3 cellular contexts compared by ENCODE assay signal in the genomic region with DNA sequence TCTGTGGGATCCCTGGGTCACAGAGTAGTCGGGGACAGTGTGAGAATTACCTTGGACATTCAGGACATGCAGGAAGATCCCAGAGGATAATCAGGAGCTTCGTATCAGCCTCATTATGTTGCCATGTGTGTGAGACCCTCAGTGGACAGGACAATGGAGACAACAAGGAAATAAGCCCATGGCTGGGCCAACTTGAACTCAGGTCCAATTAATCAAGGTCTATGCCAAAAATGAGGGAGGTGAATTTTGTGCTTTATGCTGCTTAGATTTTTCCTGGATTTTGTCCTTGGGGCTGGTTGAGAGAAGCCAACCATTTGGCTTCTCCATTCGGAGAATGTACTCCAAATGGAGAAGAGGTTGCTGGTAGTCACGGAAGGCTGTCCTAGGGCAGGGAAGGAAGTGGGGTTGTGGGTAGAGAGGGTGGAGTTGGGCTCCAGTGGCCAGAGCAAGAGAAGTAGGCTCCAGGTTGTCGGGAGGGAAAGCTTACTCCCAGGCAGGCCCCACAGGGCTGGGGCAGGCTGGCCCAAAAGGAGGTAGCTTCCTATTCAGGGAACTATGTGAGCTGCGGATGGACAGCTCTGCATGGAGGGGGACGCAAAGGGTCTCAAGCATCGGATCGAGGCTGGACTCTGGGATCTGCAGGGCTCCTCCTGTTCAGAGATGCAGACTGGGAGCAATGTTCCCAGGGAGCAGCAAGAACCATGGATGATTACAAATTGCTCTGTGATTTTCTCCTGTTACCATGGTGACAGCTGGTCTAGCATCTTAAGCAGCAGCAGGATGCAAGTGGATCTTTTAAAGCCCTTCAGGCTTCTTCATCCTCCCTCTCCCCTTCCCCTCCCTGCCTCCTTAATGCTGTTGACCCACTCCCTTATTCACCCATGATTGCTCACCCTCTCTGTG.
TF ChIP-seq lines count a peak whose summit lies in the region.

No MANE protein-coding gene starts in this region.

TF ChIP-seq in SK-N-SH treated with all-trans-retinoic acid at 6 μM for 48 hours, 23 proteins besides CTCF, POLR2A, EP300 and RAD21:
- TF ChIP-seq ZNF70 (CRISPR knock-in tag; IDR thresholded peaks at IDR 0.05) (peak; percentile 98), ZNF565 (CRISPR knock-in tag; conservative IDR thresholded peaks at IDR 0.05; ENCODE audit: low read depth) (no peak), BACH2 (CRISPR knock-in tag; IDR thresholded peaks at IDR 0.05; ENCODE audit: borderline replicate concordance) (no peak), CREB5 (CRISPR knock-in tag; IDR thresholded peaks at IDR 0.05; ENCODE audit: low read depth) (no peak)

TF ChIP-seq in SK-N-SH, 30 proteins besides CTCF, POLR2A, EP300 and RAD21:
- TF ChIP-seq ELF1 (IDR thresholded peaks at IDR 0.05) (no peak), CHD2 (IDR thresholded peaks at IDR 0.05; ENCODE audit: low read length, partially characterized antibody) (no peak), FOXM1 (IDR thresholded peaks at IDR 0.05; ENCODE audit: low read depth) (no peak), NRF1 (IDR thresholded peaks at IDR 0.05; ENCODE audit: low read depth, low read length) (no peak), TEAD4 (IDR thresholded peaks at IDR 0.05; ENCODE audit: borderline replicate concordance, insufficient read depth) (no peak), JUND (IDR thresholded peaks at IDR 0.05) (no peak), REST (IDR thresholded peaks at IDR 0.05; ENCODE audit: low read depth, low read length) (no peak), ZBTB33 (IDR thresholded peaks at IDR 0.05; ENCODE audit: borderline replicate concordance, low read depth) (no peak), FOSL2 (IDR thresholded peaks at IDR 0.05; ENCODE audit: borderline replicate concordance, low read depth) (no peak), MEF2A (IDR thresholded peaks at IDR 0.05; ENCODE audit: borderline replicate concordance, low read depth) (no peak), GATA2 (CRISPR knock-in tag; IDR thresholded peaks at IDR 0.05) (no peak), GABPA (IDR thresholded peaks at IDR 0.05; ENCODE audit: low read depth) (no peak), NFIC (IDR thresholded peaks at IDR 0.05; ENCODE audit: borderline replicate concordance) (no peak), USF2 (IDR thresholded peaks at IDR 0.05; ENCODE audit: borderline replicate concordance, low read depth, low read length) (no peak), TAF1 (IDR thresholded peaks at IDR 0.05; ENCODE audit: borderline replicate concordance, low read depth, low read length) (no peak), SIN3A (IDR thresholded peaks at IDR 0.05; ENCODE audit: borderline replicate concordance, low read depth, low read length) (no peak), RXRA (IDR thresholded peaks at IDR 0.05; ENCODE audit: borderline replicate concordance, low read depth) (no peak)
- TF ChIP-seq, protein P1, sequence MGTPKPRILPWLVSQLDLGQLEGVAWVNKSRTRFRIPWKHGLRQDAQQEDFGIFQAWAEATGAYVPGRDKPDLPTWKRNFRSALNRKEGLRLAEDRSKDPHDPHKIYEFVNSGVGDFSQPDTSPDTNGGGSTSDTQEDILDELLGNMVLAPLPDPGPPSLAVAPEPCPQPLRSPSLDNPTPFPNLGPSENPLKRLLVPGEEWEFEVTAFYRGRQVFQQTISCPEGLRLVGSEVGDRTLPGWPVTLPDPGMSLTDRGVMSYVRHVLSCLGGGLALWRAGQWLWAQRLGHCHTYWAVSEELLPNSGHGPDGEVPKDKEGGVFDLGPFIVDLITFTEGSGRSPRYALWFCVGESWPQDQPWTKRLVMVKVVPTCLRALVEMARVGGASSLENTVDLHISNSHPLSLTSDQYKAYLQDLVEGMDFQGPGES (IDR thresholded peaks at IDR 0.05; ENCODE audit: low read depth, low read length): no peak
- TF ChIP-seq, protein P2, sequence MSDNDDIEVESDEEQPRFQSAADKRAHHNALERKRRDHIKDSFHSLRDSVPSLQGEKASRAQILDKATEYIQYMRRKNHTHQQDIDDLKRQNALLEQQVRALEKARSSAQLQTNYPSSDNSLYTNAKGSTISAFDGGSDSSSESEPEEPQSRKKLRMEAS (IDR thresholded peaks at IDR 0.05; ENCODE audit: low read depth): no peak

TF ChIP-seq in neural cell, 6 proteins besides CTCF, POLR2A, EP300 and RAD21:
- TF ChIP-seq SMC3 (conservative IDR thresholded peaks at IDR 0.05; ENCODE audit: poor library complexity) (peak; percentile 34), TAF1 (IDR thresholded peaks at IDR 0.05; ENCODE audit: low read depth) (no peak), MXI1 (conservative IDR thresholded peaks at IDR 0.05; ENCODE audit: poor library complexity, severe bottlenecking) (peak; percentile 39), REST (IDR thresholded peaks at IDR 0.05; ENCODE audit: borderline replicate concordance) (peak; percentile 84), POLR2AphosphoS5 (IDR thresholded peaks at IDR 0.05) (peak; percentile 45), EZH2 (IDR thresholded peaks at IDR 0.05; ENCODE audit: borderline replicate concordance, insufficient read depth, low read length, poor library complexity, severe bottlenecking) (no peak)
